ENCODE assay signal across 19 cellular contexts in the genomic region with DNA sequence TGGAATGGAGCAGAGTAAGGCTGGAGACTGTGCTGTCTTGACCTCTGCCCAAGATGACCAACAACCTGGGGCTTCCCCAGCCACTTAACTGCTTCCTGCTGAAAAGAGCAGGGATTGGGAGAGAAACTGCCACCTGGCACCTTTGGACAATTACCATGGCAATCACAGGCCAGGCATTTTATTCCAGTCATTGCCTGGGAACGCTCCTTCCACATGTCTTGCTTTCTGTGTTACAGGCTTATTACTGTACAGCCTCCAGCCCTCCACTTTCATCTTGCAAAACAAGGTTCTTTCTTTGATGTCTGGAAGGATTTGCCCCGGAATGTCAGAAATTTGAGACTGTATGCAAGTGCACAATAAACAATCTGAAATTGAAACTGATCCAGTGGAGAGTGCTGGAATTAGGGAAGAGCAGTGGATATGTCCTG. TPM values are rescaled to one million over a fixed set of nuclear protein-coding genes. Genes with fewer than 3 reads are reported as not detected.
A peak's percentile ranks its signal among the peaks of the same experiment; 100 is the strongest.
DNase-seq lines count a peak whose midpoint lies in the region; ATAC-seq, FAIRE-seq and TF ChIP-seq lines count a peak whose summit lies in the region.
"Had no signal": no experiment of that assay in that cellular context is flagged by ENCODE, and none has a peak within 500 bp of the region (broad histone marks: within the 10 kb centered on the region; RNA-seq: fewer than 3 reads in every experiment).

No MANE protein-coding gene starts in this region.

- H3K4me1 ChIP-seq in pancreas (peaks cover 0 to 7% (median 0%) of the 10 kb centered on the region in 3 donors), esophagus muscularis mucosa (no peaks in the 10 kb centered on the region)

- no peaks in the 10 kb centered on the region for H3K36me3 Mint-ChIP-seq in activated CD4-positive, alpha-beta T cell treated with anti-CD3 and anti-CD28 coated beads, Interleukin-2, amount 10 ng/mL, durations not matched to agents 24 days and 14 days (ENCODE audit: low read depth)
- H3K36me3 Mint-ChIP-seq: activated CD8-positive, alpha-beta memory T cell treated with anti-CD3 and anti-CD28 coated beads, Interleukin-2, amount 10 ng/mL, durations not matched to agents 7 days and 5 days; activated naive CD4-positive, alpha-beta T cell treated with anti-CD3 and anti-CD28 coated beads, Interleukin-2, amount 50 U/mL, for 72 hours; memory B cell had no signal

- H3K27me3 Mint-ChIP-seq in activated CD4-positive, alpha-beta T cell treated with anti-CD3 and anti-CD28 coated beads, Interleukin-2, amount 10 ng/mL, durations not matched to agents 24 days and 14 days = peaks cover 3% of the 10 kb centered on the region
- H3K27me3 Mint-ChIP-seq: memory B cell; stimulated activated naive CD8-positive, alpha-beta T cell treated with anti-CD3 and anti-CD28 coated beads, Interleukin-15, Interleukin-2, amounts not matched to agents 100 ng/mL and 50 ng/mL, for 24 hours had no signal

- H3K9me3 Mint-ChIP-seq in activated CD4-positive, alpha-beta T cell treated with anti-CD3 and anti-CD28 coated beads, Interleukin-2, amount 10 ng/mL, durations not matched to agents 24 days and 14 days = no peaks in the 10 kb centered on the region
- H3K9me3 Mint-ChIP-seq: activated naive CD4-positive, alpha-beta T cell treated with anti-CD3 and anti-CD28 coated beads, Interleukin-2, amount 50 U/mL, for 72 hours; dendritic cell treated with granulocyte-macrophage colony-stimulating factor and Interleukin-4, amounts not matched to agents 40 ng/mL and 50 ng/mL, for 4 days; memory B cell; stimulated activated naive CD8-positive, alpha-beta T cell treated with anti-CD3 and anti-CD28 coated beads, Interleukin-15, Interleukin-2, amounts not matched to agents 100 ng/mL and 50 ng/mL, for 24 hours had no signal

- H3K9me3 ChIP-seq in pancreas = no peaks in the 10 kb centered on the region
- no peaks in the 10 kb centered on the region for H3K9me3 ChIP-seq in esophagus muscularis mucosa

- WGBS in pancreas, 2 donors = 36 to 53% methylated on average over 2 of the region's 2 CpGs
- WGBS in esophagus muscularis mucosa = 65% methylated on average over 2 of the region's 2 CpGs

- DNase-seq in DMS53 treated with DMSO at 0.1 percent for 48 hours (lab: John Stamatoyannopoulos, UW; ENCODE audit: unreplicated experiment) (peak; percentile 61), NCI-H774 (lab: John Stamatoyannopoulos, UW) (peak; percentile 15), pancreas (peak in 4 of 6 donors; percentile 34 to 54 (median 50)), esophagus muscularis mucosa (ENCODE audit: extremely low spot score) (no peak), cerebellar cortex (ENCODE audit: low spot score) (no peak)
- DNase-seq in activated CD4-positive, alpha-beta T cell treated with anti-CD3 and anti-CD28 coated beads, Interleukin-2, amount 50 U/mL, for 48 hours = no peak
- no peak for DNase-seq in activated CD4-positive, alpha-beta T cell treated with anti-CD3 and anti-CD28 coated beads, Interleukin-2, amount 10 ng/mL, durations not matched to agents 24 days and 14 days
- DNase-seq: activated CD8-positive, alpha-beta memory T cell treated with anti-CD3 and anti-CD28 coated beads, Interleukin-2, amount 10 ng/mL, durations not matched to agents 7 days and 5 days; KBM-7; stimulated activated CD4-positive, alpha-beta T cell treated with anti-CD3 and anti-CD28 coated beads, Interleukin-4, amount 100 ng/mL, for 24 hours had no signal

- TF ChIP-seq CTCF in pancreas (IDR thresholded peaks at IDR 0.05) (no peak), esophagus muscularis mucosa (IDR thresholded peaks at IDR 0.05) (no peak)

- no peak for TF ChIP-seq POLR2A in esophagus muscularis mucosa (IDR thresholded peaks at IDR 0.05; ENCODE audit: low read depth)

- intact Hi-C loops in pancreas (cut with DNase I) (no loop called here), esophagus muscularis mucosa (cut with DNase I) (no loop called here)
- intact Hi-C loops in activated CD4-positive, alpha-beta T cell treated with anti-CD3 and anti-CD28 coated beads, Interleukin-2, amount 10 ng/mL, durations not matched to agents 24 days and 14 days (cut with micrococcal nuclease) = no loop called here

- no peaks in the 10 kb centered on the region for H3K36me3 ChIP-seq in pancreas
- no peaks in the 10 kb centered on the region for H3K36me3 ChIP-seq in esophagus muscularis mucosa

- H3K4me1 Mint-ChIP-seq in activated CD4-positive, alpha-beta T cell treated with anti-CD3 and anti-CD28 coated beads, Interleukin-2, amount 10 ng/mL, durations not matched to agents 24 days and 14 days = no peaks in the 10 kb centered on the region
- H3K4me1 Mint-ChIP-seq: memory B cell had no signal

- H3K27ac ChIP-seq in pancreas (peak overlapping the region in 2 of 4 donors; percentile 53 to 67), esophagus muscularis mucosa (replicated peaks in 1 of 4) (no peak overlapping the region)

- no peak overlapping the region for H3K4me3 ChIP-seq in pancreas
- H3K4me3 ChIP-seq in esophagus muscularis mucosa = no peak overlapping the region
- H3K4me3 ChIP-seq: GM12878 had no signal

- no peak overlapping the region for H3K27ac Mint-ChIP-seq in activated CD4-positive, alpha-beta T cell treated with anti-CD3 and anti-CD28 coated beads, Interleukin-2, amount 10 ng/mL, durations not matched to agents 24 days and 14 days
- H3K27ac Mint-ChIP-seq: activated CD8-positive, alpha-beta memory T cell treated with anti-CD3 and anti-CD28 coated beads, Interleukin-2, amount 10 ng/mL, durations not matched to agents 7 days and 5 days; activated naive CD4-positive, alpha-beta T cell treated with anti-CD3 and anti-CD28 coated beads, Interleukin-2, amount 50 U/mL, for 72 hours; dendritic cell treated with granulocyte-macrophage colony-stimulating factor and Interleukin-4, amounts not matched to agents 40 ng/mL and 50 ng/mL, for 4 days; memory B cell; stimulated activated naive CD8-positive, alpha-beta T cell treated with anti-CD3 and anti-CD28 coated beads, Interleukin-15, Interleukin-2, amounts not matched to agents 100 ng/mL and 50 ng/mL, for 24 hours had no signal

- no peak overlapping the region for H3K4me3 Mint-ChIP-seq in activated CD4-positive, alpha-beta T cell treated with anti-CD3 and anti-CD28 coated beads, Interleukin-2, amount 10 ng/mL, durations not matched to agents 24 days and 14 days
- H3K4me3 Mint-ChIP-seq: activated CD8-positive, alpha-beta memory T cell treated with anti-CD3 and anti-CD28 coated beads, Interleukin-2, amount 10 ng/mL, durations not matched to agents 7 days and 5 days; dendritic cell treated with granulocyte-macrophage colony-stimulating factor and Interleukin-4, amounts not matched to agents 40 ng/mL and 50 ng/mL, for 4 days; memory B cell; stimulated activated naive CD8-positive, alpha-beta T cell treated with anti-CD3 and anti-CD28 coated beads, Interleukin-15, Interleukin-2, amounts not matched to agents 100 ng/mL and 50 ng/mL, for 24 hours had no signal

- ATAC-seq in esophagus mucosa = peak; percentile 61
- ATAC-seq in pancreas = peak; percentile 82 to 95 (median 87)
- ATAC-seq: activated CD8-positive, alpha-beta memory T cell treated with anti-CD3 and anti-CD28 coated beads, Interleukin-2, amount 10 ng/mL, durations not matched to agents 7 days and 5 days; activated naive CD4-positive, alpha-beta T cell treated with anti-CD3 and anti-CD28 coated beads, Interleukin-2, amount 50 U/mL, for 72 hours; GM12878 had no signal

- no peak for FAIRE-seq in pancreas (lab: Jason Lieb, UNC)
- FAIRE-seq: GM12878, GM19239, H54 had no signal

- no peaks in the 10 kb centered on the region for H3K27me3 ChIP-seq in pancreas
- peaks cover 0 to 9% (median 0%) of the 10 kb centered on the region in 4 donors for H3K27me3 ChIP-seq in esophagus muscularis mucosa

- no peak for TF ChIP-seq EP300 in esophagus muscularis mucosa (IDR thresholded peaks at IDR 0.05)

RNA-seq across cellular contexts. Expression of a gene that starts 2.8 kb away (rescaled TPM):
- total RNA-seq in esophagus mucosa (not detected), pancreas (under 1 TPM in 2 of 6 donors, not detected in 4; 0.23 to 0.37 TPM), esophagus muscularis mucosa (not detected)
- polyA plus RNA-seq in pancreas = 1 to 10 TPM in 1 of 2 donors, under 1 TPM in 1; 0.72 to 2.6 TPM
- not detected in 2 replicates for total RNA-seq in activated CD4-positive, alpha-beta T cell treated with anti-CD3 and anti-CD28 coated beads, Interleukin-2, amount 10 ng/mL, durations not matched to agents 24 days and 14 days
- total RNA-seq: activated CD8-positive, alpha-beta memory T cell treated with anti-CD3 and anti-CD28 coated beads, Interleukin-2, amount 10 ng/mL, durations not matched to agents 7 days and 5 days; activated naive CD4-positive, alpha-beta T cell treated with anti-CD3 and anti-CD28 coated beads, Interleukin-2, amount 50 U/mL, for 72 hours; GM12878; posterior vena cava had no signal

RNA-seq across cellular contexts. Expression of a gene that starts 18.2 kb away (rescaled TPM):
- total RNA-seq in esophagus mucosa (127 TPM), pancreas (100 to 1,000 TPM in 1 of 6 donors, 10 to 100 TPM in 5; 39.6 to 123 (median 51.1) TPM), esophagus muscularis mucosa (1 to 10 TPM in 3 of 4 donors, under 1 TPM in 1; 0.99 to 2.8 (median 1.8) TPM)
- 10 to 100 TPM; 39.3 to 67.1 TPM for polyA plus RNA-seq in pancreas
- total RNA-seq in activated CD4-positive, alpha-beta T cell treated with anti-CD3 and anti-CD28 coated beads, Interleukin-2, amount 10 ng/mL, durations not matched to agents 24 days and 14 days = 11.3 and 12.9 TPM in 2 replicates

RNA-seq across cellular contexts. Expression of a gene that starts 18.4 kb away (rescaled TPM):
- 20.8 TPM for total RNA-seq in esophagus mucosa
- 10 to 100 TPM; 12.2 to 23.1 (median 14.8) TPM for total RNA-seq in pancreas
- 10 to 100 TPM; 54.9 to 57.6 TPM for polyA plus RNA-seq in pancreas
- total RNA-seq in esophagus muscularis mucosa = 10 to 100 TPM in 3 of 4 donors, 1 to 10 TPM in 1; 10.0 to 23.8 (median 13.9) TPM
- total RNA-seq in activated CD4-positive, alpha-beta T cell treated with anti-CD3 and anti-CD28 coated beads, Interleukin-2, amount 10 ng/mL, durations not matched to agents 24 days and 14 days = 53.8 and 54.3 TPM in 2 replicates

RNA-seq across cellular contexts. Expression of a gene that starts 18.8 kb away (rescaled TPM):
- total RNA-seq in esophagus mucosa (18.4 TPM), pancreas (10 to 100 TPM in 2 of 6 donors, 1 to 10 TPM in 4; 7.4 to 14.4 (median 8.2) TPM), esophagus muscularis mucosa (10 to 100 TPM; 14.4 to 36.8 (median 18.8) TPM)
- polyA plus RNA-seq in pancreas = 10 to 100 TPM; 19.0 to 27.3 TPM
- 35.6 and 37.6 TPM in 2 replicates for total RNA-seq in activated CD4-positive, alpha-beta T cell treated with anti-CD3 and anti-CD28 coated beads, Interleukin-2, amount 10 ng/mL, durations not matched to agents 24 days and 14 days

RNA-seq across cellular contexts. Expression of a gene that starts 48.4 kb away (rescaled TPM):
- total RNA-seq in esophagus mucosa (118 TPM), pancreas (10 to 100 TPM in 4 of 6 donors, 1 to 10 TPM in 2; 3.5 to 19.8 (median 10.9) TPM), esophagus muscularis mucosa (not detected)
- polyA plus RNA-seq in pancreas = 10 to 100 TPM in 1 of 2 donors, 1 to 10 TPM in 1; 8.1 to 11.9 TPM
- total RNA-seq in activated CD4-positive, alpha-beta T cell treated with anti-CD3 and anti-CD28 coated beads, Interleukin-2, amount 10 ng/mL, durations not matched to agents 24 days and 14 days = 1.0 and 1.5 TPM in 2 replicates
- total RNA-seq: activated CD8-positive, alpha-beta memory T cell treated with anti-CD3 and anti-CD28 coated beads, Interleukin-2, amount 10 ng/mL, durations not matched to agents 7 days and 5 days; posterior vena cava had no signal

Comparison
In these comparisons a context has a peak if more than half of its experiments do, and no peak if none do; other contexts are left out.
1. DNase-seq: peak in DMS53 treated with DMSO at 0.1 percent for 48 hours (single experiment), NCI-H774 (single experiment) and pancreas (4 of 6); none in esophagus muscularis mucosa (single experiment), activated CD4-positive, alpha-beta T cell treated with anti-CD3 and anti-CD28 coated beads, Interleukin-2, amount 50 U/mL, for 48 hours (0 of 2), activated CD4-positive, alpha-beta T cell treated with anti-CD3 and anti-CD28 coated beads, Interleukin-2, amount 10 ng/mL, durations not matched to agents 24 days and 14 days (single experiment) and cerebellar cortex (single experiment).